Comparison of ENCODE assay signal across 8 cellular contexts in genomic region chr18:21740724-21741510, GRCh38. TPM values are rescaled to one million over a fixed set of nuclear protein-coding genes. Genes with fewer than 3 reads are reported as not detected.
DNase-seq lines count a peak whose midpoint lies in the region; ATAC-seq and TF ChIP-seq lines count a peak whose summit lies in the region.

TSS of gene MIB1 (plus strand) at chr18:21740792. CDS start at chr18:21741584, 792 bp downstream.

- H3K4me3 Mint-ChIP-seq in CD14-positive monocyte, result peak within 1 kb of the TSS; percentile 95 to 97
- peak within 1 kb of the TSS; percentile 97 for H3K4me3 Mint-ChIP-seq in activated CD8-positive, alpha-beta memory T cell treated with anti-CD3 and anti-CD28 coated beads, Interleukin-2, amount 10 ng/mL, durations not matched to agents 7 days and 5 days

- TF ChIP-seq POLR2A in suprapubic skin (IDR thresholded peaks at IDR 0.05), result peak in 1 of 2 donors; percentile 64

- H3K27me3 ChIP-seq in mucosa of rectum (ENCODE audit: control insufficient read depth in 2 of 2, insufficient read depth in 2 of 2, low read length in 2 of 2) (no peaks in the 10 kb centered on the region), suprapubic skin (no peaks in the 10 kb centered on the region)

- DNase-seq in CD14-positive monocyte (ENCODE audit: low spot score) (peak; percentile 47), NCI-H510A treated with DMSO at 0.1 percent for 48 hours (lab: John Stamatoyannopoulos, UW) (peak; percentile 69), epithelial cell of proximal tubule (ENCODE audit: low read depth) (no peak), suprapubic skin (ENCODE audit: low spot score in 2 of 2) (peak in 1 of 2 donors; percentile 98)
- DNase-seq in activated CD8-positive, alpha-beta memory T cell treated with anti-CD3 and anti-CD28 coated beads, Interleukin-2, amount 10 ng/mL, durations not matched to agents 7 days and 5 days, result no peak

- H3K27me3 Mint-ChIP-seq in CD14-positive monocyte (ENCODE audit: low read depth in 3 of 3), result peaks cover 0 to 1% (median under 1%) of the 10 kb centered on the region in 3 donors
- H3K27me3 Mint-ChIP-seq in activated CD8-positive, alpha-beta memory T cell treated with anti-CD3 and anti-CD28 coated beads, Interleukin-2, amount 10 ng/mL, durations not matched to agents 7 days and 5 days, result no peaks in the 10 kb centered on the region

- H3K36me3 ChIP-seq in mucosa of rectum (ENCODE audit: control insufficient read depth in 2 of 2, insufficient read depth in 2 of 2, low read length in 2 of 2) (no peaks in the 10 kb centered on the region), suprapubic skin (no peaks in the 10 kb centered on the region)

- H3K27ac Mint-ChIP-seq in CD14-positive monocyte, result peak within 1 kb of the TSS; percentile 94 to 99 (median 98)
- H3K27ac Mint-ChIP-seq in activated CD8-positive, alpha-beta memory T cell treated with anti-CD3 and anti-CD28 coated beads, Interleukin-2, amount 10 ng/mL, durations not matched to agents 7 days and 5 days, result peak within 1 kb of the TSS; percentile 95

- H3K9ac ChIP-seq in mucosa of rectum (ENCODE audit: low read depth in 1 of 2, low read length in 2 of 2), result peak within 1 kb of the TSS; percentile 95 to 96

- H3K36me3 Mint-ChIP-seq in CD14-positive monocyte, result peaks cover 2 to 5% of the 10 kb centered on the region in 2 donors
- peaks cover 22% of the 10 kb centered on the region for H3K36me3 Mint-ChIP-seq in activated CD8-positive, alpha-beta memory T cell treated with anti-CD3 and anti-CD28 coated beads, Interleukin-2, amount 10 ng/mL, durations not matched to agents 7 days and 5 days

- H3K4me3 ChIP-seq in epithelial cell of proximal tubule (ENCODE audit: low read depth, low read length), result peak within 1 kb of the TSS; percentile 63
- H3K4me3 ChIP-seq in mucosa of rectum (ENCODE audit: low read length in 2 of 2), result peak within 1 kb of the TSS; percentile 91
- peak within 1 kb of the TSS; percentile 96 for H3K4me3 ChIP-seq in suprapubic skin

- intact Hi-C loops in CD14-positive monocyte (cut with micrococcal nuclease), result loop anchor here (2.0 to 5.0 kb wide), 4 partner anchors 36 to 139 kb away; partner anchors contain the start of genes ABHD3 (in 1 of the 2), ESCO1 (in 1 of the 2) and SNRPD1 (in 1 of the 2)

- H3K4me1 Mint-ChIP-seq in CD14-positive monocyte, result peaks cover 26% of the 10 kb centered on the region
- H3K4me1 Mint-ChIP-seq in activated CD8-positive, alpha-beta memory T cell treated with anti-CD3 and anti-CD28 coated beads, Interleukin-2, amount 10 ng/mL, durations not matched to agents 7 days and 5 days, result peaks cover 45% of the 10 kb centered on the region

- TF ChIP-seq EP300 in suprapubic skin (IDR thresholded peaks at IDR 0.05), result no peak

- H3K9me3 ChIP-seq in mucosa of rectum (ENCODE audit: control insufficient read depth in 2 of 2, low read length in 2 of 2), result no peaks in the 10 kb centered on the region
- H3K9me3 ChIP-seq in suprapubic skin, result no peaks in the 10 kb centered on the region

- TF ChIP-seq CTCF in CD14-positive monocyte (IDR thresholded peaks at IDR 0.05) (no peak), epithelial cell of proximal tubule (conservative IDR thresholded peaks at IDR 0.05; ENCODE audit: low read depth, low read length) (no peak), suprapubic skin (IDR thresholded peaks at IDR 0.05) (no peak)

- 0% methylated on average over 9 of the region's 95 CpGs for WGBS in suprapubic skin

- H3K9me3 Mint-ChIP-seq in CD14-positive monocyte, result peaks cover 4 to 12% (median 8%) of the 10 kb centered on the region in 7 donors
- H3K9me3 Mint-ChIP-seq in activated CD8-positive, alpha-beta memory T cell treated with anti-CD3 and anti-CD28 coated beads, Interleukin-2, amount 10 ng/mL, durations not matched to agents 7 days and 5 days (ENCODE audit: low read depth), result peaks cover 9% of the 10 kb centered on the region

- CTCF ChIA-PET in activated CD8-positive, alpha-beta memory T cell treated with anti-CD3 and anti-CD28 coated beads, Interleukin-2, amount 10 ng/mL, durations not matched to agents 7 days and 5 days (lab: Charles Lee), result interaction anchor here (0.9 to 2.7 kb wide), 6 partner anchors 37 to 140 kb away, joined by 3 to 15 read pairs (median 4); partner anchors contain the start of genes ABHD3, ESCO1 and SNRPD1

- ATAC-seq in GM19043 (IDR thresholded peaks at IDR 0.05; ENCODE audit: low read depth, unreplicated experiment) (peak; percentile 50), HG03196 (IDR thresholded peaks at IDR 0.05; ENCODE audit: unreplicated experiment) (peak; percentile 59)
- ATAC-seq in activated CD8-positive, alpha-beta memory T cell treated with anti-CD3 and anti-CD28 coated beads, Interleukin-2, amount 10 ng/mL, durations not matched to agents 7 days and 5 days, result peak; percentile 72

- H3K4me1 ChIP-seq in mucosa of rectum (ENCODE audit: control insufficient read depth in 2 of 2, insufficient read depth in 2 of 2, low read length in 2 of 2), result peaks cover 7 to 8% of the 10 kb centered on the region in 2 donors
- H3K4me1 ChIP-seq in suprapubic skin, result peaks cover 24% of the 10 kb centered on the region

- H3K27ac ChIP-seq in mucosa of rectum (ENCODE audit: low read depth in 2 of 2, low read length in 2 of 2), result peak within 1 kb of the TSS; percentile 98 to 99
- peak within 1 kb of the TSS; percentile 93 for H3K27ac ChIP-seq in suprapubic skin

RNA-seq across cellular contexts. Expression of gene MIB1, which starts in this region (rescaled TPM):
- polyA plus RNA-seq in CD14-positive monocyte, result 1 to 10 TPM; 7.8 to 8.5 TPM
- 10 to 100 TPM; 40.5 to 54.8 TPM for total RNA-seq in activated CD8-positive, alpha-beta memory T cell treated with anti-CD3 and anti-CD28 coated beads, Interleukin-2, amount 10 ng/mL, durations not matched to agents 7 days and 5 days
- total RNA-seq in epithelial cell of proximal tubule (31.2 and 42.8 TPM in 2 replicates), suprapubic skin (10 to 100 TPM; 16.6 to 25.4 (median 24.1) TPM)

Comparison
In these comparisons a context has a peak if more than half of its experiments do, and no peak if none do; other contexts are left out.
1. DNase-seq: peak in CD14-positive monocyte (single experiment) and NCI-H510A treated with DMSO at 0.1 percent for 48 hours (single experiment); none in activated CD8-positive, alpha-beta memory T cell treated with anti-CD3 and anti-CD28 coated beads, Interleukin-2, amount 10 ng/mL, durations not matched to agents 7 days and 5 days (single experiment) and epithelial cell of proximal tubule (single experiment).
2. Peak in every context shown above with its lines, with median percentiles within 50 percentile points of each other: ATAC-seq and H3K4me3 ChIP-seq.